In the genomic region with DNA sequence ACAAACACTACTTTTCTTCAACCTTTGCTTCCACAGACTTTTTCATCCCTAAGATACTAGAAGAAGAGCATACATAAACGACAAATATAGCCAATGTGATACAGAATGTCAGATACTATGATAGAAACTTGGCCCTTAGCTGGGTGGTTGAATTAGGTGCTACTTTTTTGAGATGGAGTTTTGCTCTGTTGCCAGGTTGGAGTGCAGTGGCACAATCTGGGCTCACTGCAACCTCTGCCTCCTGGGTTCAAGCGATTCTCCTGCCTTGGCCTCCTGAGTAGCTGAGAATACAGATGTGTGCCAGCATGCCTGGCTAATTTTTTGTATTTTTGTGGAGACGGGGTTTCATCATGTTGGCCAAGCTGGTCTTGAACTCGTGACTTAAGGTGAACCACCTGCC, we compare ENCODE assay signal across 1 cellular context.
TF ChIP-seq lines count a peak whose summit lies in the region.

No MANE protein-coding gene starts in this region.

TF ChIP-seq in H1, 55 proteins besides CTCF, POLR2A, EP300 and RAD21:
- TF ChIP-seq POLR2AphosphoS5 (IDR thresholded peaks at IDR 0.05; ENCODE audit: low read depth, low read length): peak; percentile 12; the same call in 1 of the 2 replicates
- TF ChIP-seq BACH1 (IDR thresholded peaks at IDR 0.05; ENCODE audit: low read length): no peak
- TF ChIP-seq, protein P1, sequence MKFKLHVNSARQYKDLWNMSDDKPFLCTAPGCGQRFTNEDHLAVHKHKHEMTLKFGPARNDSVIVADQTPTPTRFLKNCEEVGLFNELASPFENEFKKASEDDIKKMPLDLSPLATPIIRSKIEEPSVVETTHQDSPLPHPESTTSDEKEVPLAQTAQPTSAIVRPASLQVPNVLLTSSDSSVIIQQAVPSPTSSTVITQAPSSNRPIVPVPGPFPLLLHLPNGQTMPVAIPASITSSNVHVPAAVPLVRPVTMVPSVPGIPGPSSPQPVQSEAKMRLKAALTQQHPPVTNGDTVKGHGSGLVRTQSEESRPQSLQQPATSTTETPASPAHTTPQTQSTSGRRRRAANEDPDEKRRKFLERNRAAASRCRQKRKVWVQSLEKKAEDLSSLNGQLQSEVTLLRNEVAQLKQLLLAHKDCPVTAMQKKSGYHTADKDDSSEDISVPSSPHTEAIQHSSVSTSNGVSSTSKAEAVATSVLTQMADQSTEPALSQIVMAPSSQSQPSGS (IDR thresholded peaks at IDR 0.05; ENCODE audit: low read length): no peak
